In the genomic region with DNA sequence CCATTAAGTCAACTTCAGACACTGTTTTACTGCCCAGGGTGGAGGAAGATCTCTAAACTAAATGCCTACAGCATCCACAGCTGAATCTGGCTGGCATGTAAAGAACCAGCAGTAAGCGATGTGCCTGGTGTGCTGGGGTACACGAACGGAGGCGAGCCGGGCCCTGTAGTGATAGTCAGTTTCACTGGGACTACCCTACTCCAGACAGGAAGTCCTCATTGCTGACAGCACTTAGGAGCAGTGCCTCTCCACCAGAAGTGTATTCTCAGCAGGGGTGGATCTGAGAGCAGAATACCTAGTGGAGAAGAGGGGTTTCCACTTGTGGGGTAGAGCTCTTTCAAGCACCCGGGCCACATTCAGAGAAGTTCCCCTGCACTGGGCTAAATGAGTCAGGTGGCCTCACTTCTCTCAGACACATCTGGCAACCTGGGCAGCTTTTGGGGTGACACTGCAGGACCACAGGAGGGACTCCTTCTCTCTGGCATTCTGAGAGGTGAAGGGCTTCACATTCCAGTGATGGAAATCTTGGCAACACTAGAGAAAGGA, we compare ENCODE assay signal across 8 cellular contexts.
DNase-seq lines count a peak whose midpoint lies in the region; ATAC-seq lines count a peak whose summit lies in the region.
"Not testable (repeated sequence)": the region's sequence is repeated elsewhere in the genome, so short reads cannot be mapped to it uniquely, and the experiment has no call there.

No MANE protein-coding gene starts in this region.

- POLR2A ChIA-PET in activated CD4-positive, alpha-beta T cell treated with anti-CD3 and anti-CD28 coated beads, Interleukin-2, amount 10 ng/mL, durations not matched to agents 7 days and 5 days (lab: Charles Lee) = not testable (repeated sequence)

- H3K27ac Mint-ChIP-seq in T-helper 17 cell; activated CD8-positive, alpha-beta memory T cell treated with anti-CD3 and anti-CD28 coated beads, Interleukin-2, amount 10 ng/mL, durations not matched to agents 7 days and 5 days; central memory CD8-positive, alpha-beta T cell (ENCODE audit: low read depth); stimulated activated effector memory CD8-positive, alpha-beta T cell treated with anti-CD3 and anti-CD28 coated beads, Interleukin-12 subunit alpha, Interleukin-12 subunit beta, amount 100 ng/mL, for 72 hours; stimulated activated naive CD8-positive, alpha-beta T cell treated with anti-CD3 and anti-CD28 coated beads, Interleukin-15, amount 100 ng/mL, for 72 hours: not testable (repeated sequence)
- peak overlapping the region; percentile 36 for H3K27ac Mint-ChIP-seq in activated CD4-positive, alpha-beta T cell treated with anti-CD3 and anti-CD28 coated beads, Interleukin-2, amount 10 ng/mL, durations not matched to agents 7 days and 5 days
- H3K27ac Mint-ChIP-seq in activated naive CD4-positive, alpha-beta T cell treated with anti-CD3 and anti-CD28 coated beads, Interleukin-2, amount 50 U/mL, for 24 hours = peak overlapping the region; percentile 82

- not testable (repeated sequence) for H3K27me3 Mint-ChIP-seq in T-helper 17 cell; activated CD4-positive, alpha-beta T cell treated with anti-CD3 and anti-CD28 coated beads, Interleukin-2, amount 10 ng/mL, durations not matched to agents 7 days and 5 days; activated CD8-positive, alpha-beta memory T cell treated with anti-CD3 and anti-CD28 coated beads, Interleukin-2, amount 10 ng/mL, durations not matched to agents 7 days and 5 days; activated naive CD4-positive, alpha-beta T cell treated with anti-CD3 and anti-CD28 coated beads, Interleukin-2, amount 50 U/mL, for 24 hours; central memory CD8-positive, alpha-beta T cell; stimulated activated naive CD8-positive, alpha-beta T cell treated with anti-CD3 and anti-CD28 coated beads, Interleukin-15, amount 100 ng/mL, for 72 hours

- H3K36me3 Mint-ChIP-seq in T-helper 17 cell (ENCODE audit: low read depth); activated CD4-positive, alpha-beta T cell treated with anti-CD3 and anti-CD28 coated beads, Interleukin-2, amount 10 ng/mL, durations not matched to agents 7 days and 5 days (ENCODE audit: low read depth); activated CD8-positive, alpha-beta memory T cell treated with anti-CD3 and anti-CD28 coated beads, Interleukin-2, amount 10 ng/mL, durations not matched to agents 7 days and 5 days; activated naive CD4-positive, alpha-beta T cell treated with anti-CD3 and anti-CD28 coated beads, Interleukin-2, amount 50 U/mL, for 24 hours; central memory CD8-positive, alpha-beta T cell (ENCODE audit: insufficient read depth); stimulated activated effector memory CD8-positive, alpha-beta T cell treated with anti-CD3 and anti-CD28 coated beads, Interleukin-12 subunit alpha, Interleukin-12 subunit beta, amount 100 ng/mL, for 72 hours: not testable (repeated sequence)

- H3K4me3 ChIP-seq in Karpas-422 (ENCODE audit: low read length) = not testable (repeated sequence)

- not testable (repeated sequence) for DNase-seq in Karpas-422; T-helper 17 cell; activated CD4-positive, alpha-beta T cell treated with anti-CD3 and anti-CD28 coated beads, Interleukin-2, amount 10 ng/mL, durations not matched to agents 7 days and 5 days; activated CD8-positive, alpha-beta memory T cell treated with anti-CD3 and anti-CD28 coated beads, Interleukin-2, amount 10 ng/mL, durations not matched to agents 7 days and 5 days; central memory CD8-positive, alpha-beta T cell (ENCODE audit: low spot score in 2 of 2); stimulated activated effector memory CD8-positive, alpha-beta T cell treated with anti-CD3 and anti-CD28 coated beads, Interleukin-12 subunit alpha, Interleukin-12 subunit beta, amount 100 ng/mL, for 72 hours (ENCODE audit: low spot score in 2 of 2); stimulated activated naive CD8-positive, alpha-beta T cell treated with anti-CD3 and anti-CD28 coated beads, Interleukin-15, amount 100 ng/mL, for 72 hours

- H3K4me1 Mint-ChIP-seq in T-helper 17 cell; activated CD4-positive, alpha-beta T cell treated with anti-CD3 and anti-CD28 coated beads, Interleukin-2, amount 10 ng/mL, durations not matched to agents 7 days and 5 days; central memory CD8-positive, alpha-beta T cell; stimulated activated effector memory CD8-positive, alpha-beta T cell treated with anti-CD3 and anti-CD28 coated beads, Interleukin-12 subunit alpha, Interleukin-12 subunit beta, amount 100 ng/mL, for 72 hours; stimulated activated naive CD8-positive, alpha-beta T cell treated with anti-CD3 and anti-CD28 coated beads, Interleukin-15, amount 100 ng/mL, for 72 hours: not testable (repeated sequence)
- peaks cover 13% of the 10 kb centered on the region for H3K4me1 Mint-ChIP-seq in activated CD8-positive, alpha-beta memory T cell treated with anti-CD3 and anti-CD28 coated beads, Interleukin-2, amount 10 ng/mL, durations not matched to agents 7 days and 5 days
- peaks cover 14% of the 10 kb centered on the region for H3K4me1 Mint-ChIP-seq in activated naive CD4-positive, alpha-beta T cell treated with anti-CD3 and anti-CD28 coated beads, Interleukin-2, amount 50 U/mL, for 24 hours

- H3K79me2 ChIP-seq in Karpas-422 (ENCODE audit: low read length) = not testable (repeated sequence)

- not testable (repeated sequence) for H3K4me2 ChIP-seq in Karpas-422 (ENCODE audit: low read depth, low read length, poor library complexity, severe bottlenecking)

- not testable (repeated sequence) for H3K9ac ChIP-seq in Karpas-422 (ENCODE audit: low read length)

- not testable (repeated sequence) for H2AFZ ChIP-seq in Karpas-422 (ENCODE audit: low read length)

- H4K20me1 ChIP-seq in Karpas-422 (ENCODE audit: insufficient read depth, low read depth, low read length) = not testable (repeated sequence)

- peak; percentile 52 for ATAC-seq in T-helper 17 cell
- peak; percentile 28 for ATAC-seq in activated CD8-positive, alpha-beta memory T cell treated with anti-CD3 and anti-CD28 coated beads, Interleukin-2, amount 10 ng/mL, durations not matched to agents 7 days and 5 days
- ATAC-seq in central memory CD8-positive, alpha-beta T cell (replicated peaks; ENCODE audit: extremely low read depth, poor library complexity, severe bottlenecking) = peak; percentile 57
- peak; percentile 40 for ATAC-seq in stimulated activated effector memory CD8-positive, alpha-beta T cell treated with anti-CD3 and anti-CD28 coated beads, Interleukin-12 subunit alpha, Interleukin-12 subunit beta, amount 100 ng/mL, for 72 hours
- peak; percentile 73 for ATAC-seq in stimulated activated naive CD8-positive, alpha-beta T cell treated with anti-CD3 and anti-CD28 coated beads, Interleukin-15, amount 100 ng/mL, for 72 hours

- H3K9me3 Mint-ChIP-seq in activated CD4-positive, alpha-beta T cell treated with anti-CD3 and anti-CD28 coated beads, Interleukin-2, amount 10 ng/mL, durations not matched to agents 7 days and 5 days; activated CD8-positive, alpha-beta memory T cell treated with anti-CD3 and anti-CD28 coated beads, Interleukin-2, amount 10 ng/mL, durations not matched to agents 7 days and 5 days (ENCODE audit: low read depth); activated naive CD4-positive, alpha-beta T cell treated with anti-CD3 and anti-CD28 coated beads, Interleukin-2, amount 50 U/mL, for 24 hours; central memory CD8-positive, alpha-beta T cell; stimulated activated effector memory CD8-positive, alpha-beta T cell treated with anti-CD3 and anti-CD28 coated beads, Interleukin-12 subunit alpha, Interleukin-12 subunit beta, amount 100 ng/mL, for 72 hours; stimulated activated naive CD8-positive, alpha-beta T cell treated with anti-CD3 and anti-CD28 coated beads, Interleukin-15, amount 100 ng/mL, for 72 hours: not testable (repeated sequence)

- H3K9me2 ChIP-seq in Karpas-422 (replicated peaks; ENCODE audit: insufficient read depth, low read length) = not testable (repeated sequence)

- peaks cover 29% of the 10 kb centered on the region for H3K4me1 ChIP-seq in Karpas-422 (ENCODE audit: low read length)

- H3K9me3 ChIP-seq in Karpas-422 (ENCODE audit: low read length); T-helper 17 cell (ENCODE audit: control insufficient read depth, low read length, poor library complexity, severe bottlenecking): not testable (repeated sequence)

- not testable (repeated sequence) for H3K27me3 ChIP-seq in Karpas-422 (ENCODE audit: low read length)

- H3K36me3 ChIP-seq in Karpas-422 (ENCODE audit: insufficient read depth, low read length) = not testable (repeated sequence)

- CTCF ChIA-PET in activated CD4-positive, alpha-beta T cell treated with anti-CD3 and anti-CD28 coated beads, Interleukin-2, amount 10 ng/mL, durations not matched to agents 7 days and 5 days (lab: Charles Lee); activated CD8-positive, alpha-beta memory T cell treated with anti-CD3 and anti-CD28 coated beads, Interleukin-2, amount 10 ng/mL, durations not matched to agents 7 days and 5 days (lab: Charles Lee): not testable (repeated sequence)

- H3K4me3 Mint-ChIP-seq in T-helper 17 cell = peak overlapping the region; percentile 36
- not testable (repeated sequence) for H3K4me3 Mint-ChIP-seq in activated CD4-positive, alpha-beta T cell treated with anti-CD3 and anti-CD28 coated beads, Interleukin-2, amount 10 ng/mL, durations not matched to agents 7 days and 5 days; activated CD8-positive, alpha-beta memory T cell treated with anti-CD3 and anti-CD28 coated beads, Interleukin-2, amount 10 ng/mL, durations not matched to agents 7 days and 5 days; activated naive CD4-positive, alpha-beta T cell treated with anti-CD3 and anti-CD28 coated beads, Interleukin-2, amount 50 U/mL, for 24 hours; central memory CD8-positive, alpha-beta T cell; stimulated activated effector memory CD8-positive, alpha-beta T cell treated with anti-CD3 and anti-CD28 coated beads, Interleukin-12 subunit alpha, Interleukin-12 subunit beta, amount 100 ng/mL, for 72 hours; stimulated activated naive CD8-positive, alpha-beta T cell treated with anti-CD3 and anti-CD28 coated beads, Interleukin-15, amount 100 ng/mL, for 72 hours

- peak overlapping the region; percentile 43; the same call in 1 of the 2 replicates for H3K27ac ChIP-seq in Karpas-422 (ENCODE audit: low read length)
